ENCODE assay signal across 10 cellular contexts in genomic region chr12:85951823-85952222, GRCh38.
DNase-seq lines count a peak whose midpoint lies in the region; ATAC-seq and TF ChIP-seq lines count a peak whose summit lies in the region.
"Had no signal": no experiment of that assay in that cellular context is flagged by ENCODE, and none has a peak within 500 bp of the region (broad histone marks: within the 10 kb centered on the region; RNA-seq: fewer than 3 reads in every experiment).

No MANE protein-coding gene starts in this region.

- H3K4me3 ChIP-seq in retinal pigment epithelial cell (ENCODE audit: low read length), result no peak overlapping the region
- H3K4me3 ChIP-seq: BLaER1 had no signal

- peak; percentile 55 for TF ChIP-seq CTCF in retinal pigment epithelial cell (conservative IDR thresholded peaks at IDR 0.05; ENCODE audit: low read depth, low read length)

- no peak for ATAC-seq in HG03442 (IDR thresholded peaks at IDR 0.05; ENCODE audit: unreplicated experiment)
- no peak for ATAC-seq in GM21381 (IDR thresholded peaks at IDR 0.05; ENCODE audit: unreplicated experiment)
- no peak for ATAC-seq in HG03457 (IDR thresholded peaks at IDR 0.05; ENCODE audit: unreplicated experiment)

- DNase-seq in NCI-H1436 (lab: John Stamatoyannopoulos, UW) (peak; percentile 3), NCI-H1436 treated with DMSO at 0.1 percent for 48 hours (lab: John Stamatoyannopoulos, UW) (no peak), NCI-H526 treated with DMSO at 0.1 percent for 48 hours (lab: John Stamatoyannopoulos, UW) (peak; percentile 8), dermis blood vessel endothelial cell (peak; percentile 48), retinal pigment epithelial cell (ENCODE audit: low read depth) (no peak)
- DNase-seq: activated T-cell treated with anti-CD3 and anti-CD28 coated beads, Interleukin-2, amount 50 U/mL, for 48 hours had no signal

Comparison
In these comparisons a context has a peak if more than half of its experiments do, and no peak if none do; other contexts are left out.
1. DNase-seq: peak in NCI-H1436 (single experiment), NCI-H526 treated with DMSO at 0.1 percent for 48 hours (single experiment) and dermis blood vessel endothelial cell (single experiment); none in NCI-H1436 treated with DMSO at 0.1 percent for 48 hours (single experiment) and retinal pigment epithelial cell (single experiment).